ENCODE assay signal across 1 cellular context in the genomic region with DNA sequence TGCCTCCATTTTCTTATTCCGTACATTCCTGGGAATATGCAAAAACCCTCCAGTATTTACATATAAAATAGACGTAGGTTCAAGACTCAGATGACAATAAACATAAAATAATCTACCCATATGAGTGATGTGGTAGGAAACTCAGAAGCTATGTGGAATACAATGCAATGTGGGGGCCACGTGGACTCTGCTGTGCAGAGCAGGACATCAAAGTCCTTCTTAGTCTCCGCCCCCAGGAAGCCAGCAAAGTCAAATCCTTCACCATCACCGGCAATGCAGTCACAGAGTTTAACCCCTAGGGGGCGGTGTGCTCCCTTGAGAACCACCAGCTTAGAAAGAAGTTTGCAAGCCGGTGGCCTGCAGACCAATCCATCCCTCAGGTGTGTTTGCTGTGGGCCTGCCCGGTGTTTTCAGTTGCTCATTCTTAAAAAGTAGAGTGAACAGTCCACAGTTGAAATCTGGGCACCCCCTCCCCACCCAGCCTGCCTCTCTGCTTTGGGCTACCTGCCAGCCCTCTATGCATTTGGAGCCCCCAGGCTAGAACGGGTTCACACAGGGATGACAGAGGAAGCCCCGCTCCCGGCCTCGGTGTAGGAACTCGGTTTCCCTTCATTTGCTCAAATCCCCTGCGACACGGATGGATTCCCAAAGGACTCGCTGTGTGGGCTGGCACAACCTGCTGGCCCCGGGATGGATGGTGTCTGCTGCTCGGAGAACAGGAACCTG.
TF ChIP-seq lines count a peak whose summit lies in the region.

No MANE protein-coding gene starts in this region.

TF ChIP-seq in HepG2, 621 proteins besides CTCF, POLR2A, EP300 and RAD21 (continued from another document and continues in another):
- TF ChIP-seq, protein P1, sequence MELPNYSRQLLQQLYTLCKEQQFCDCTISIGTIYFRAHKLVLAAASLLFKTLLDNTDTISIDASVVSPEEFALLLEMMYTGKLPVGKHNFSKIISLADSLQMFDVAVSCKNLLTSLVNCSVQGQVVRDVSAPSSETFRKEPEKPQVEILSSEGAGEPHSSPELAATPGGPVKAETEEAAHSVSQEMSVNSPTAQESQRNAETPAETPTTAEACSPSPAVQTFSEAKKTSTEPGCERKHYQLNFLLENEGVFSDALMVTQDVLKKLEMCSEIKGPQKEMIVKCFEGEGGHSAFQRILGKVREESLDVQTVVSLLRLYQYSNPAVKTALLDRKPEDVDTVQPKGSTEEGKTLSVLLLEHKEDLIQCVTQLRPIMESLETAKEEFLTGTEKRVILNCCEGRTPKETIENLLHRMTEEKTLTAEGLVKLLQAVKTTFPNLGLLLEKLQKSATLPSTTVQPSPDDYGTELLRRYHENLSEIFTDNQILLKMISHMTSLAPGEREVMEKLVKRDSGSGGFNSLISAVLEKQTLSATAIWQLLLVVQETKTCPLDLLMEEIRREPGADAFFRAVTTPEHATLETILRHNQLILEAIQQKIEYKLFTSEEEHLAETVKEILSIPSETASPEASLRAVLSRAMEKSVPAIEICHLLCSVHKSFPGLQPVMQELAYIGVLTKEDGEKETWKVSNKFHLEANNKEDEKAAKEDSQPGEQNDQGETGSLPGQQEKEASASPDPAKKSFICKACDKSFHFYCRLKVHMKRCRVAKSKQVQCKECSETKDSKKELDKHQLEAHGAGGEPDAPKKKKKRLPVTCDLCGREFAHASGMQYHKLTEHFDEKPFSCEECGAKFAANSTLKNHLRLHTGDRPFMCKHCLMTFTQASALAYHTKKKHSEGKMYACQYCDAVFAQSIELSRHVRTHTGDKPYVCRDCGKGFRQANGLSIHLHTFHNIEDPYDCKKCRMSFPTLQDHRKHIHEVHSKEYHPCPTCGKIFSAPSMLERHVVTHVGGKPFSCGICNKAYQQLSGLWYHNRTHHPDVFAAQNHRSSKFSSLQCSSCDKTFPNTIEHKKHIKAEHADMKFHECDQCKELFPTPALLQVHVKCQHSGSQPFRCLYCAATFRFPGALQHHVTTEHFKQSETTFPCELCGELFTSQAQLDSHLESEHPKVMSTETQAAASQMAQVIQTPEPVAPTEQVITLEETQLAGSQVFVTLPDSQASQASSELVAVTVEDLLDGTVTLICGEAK (IDR thresholded peaks at IDR 0.05): no peak
- TF ChIP-seq, protein P1 (CRISPR knock-in tag; IDR thresholded peaks at IDR 0.05): no peak; the same call in 1 of the 2 replicates
- peak; percentile 70; the same call in 1 of the 2 replicates for TF ChIP-seq RNF2 (conservative IDR thresholded peaks at IDR 0.05; ENCODE audit: low read depth)
- TF ChIP-seq ATM (IDR thresholded peaks at IDR 0.05; ENCODE audit: borderline replicate concordance): no peak
- TF ChIP-seq JUN (CRISPR knock-in tag; IDR thresholded peaks at IDR 0.05): no peak
- TF ChIP-seq, protein P2, sequence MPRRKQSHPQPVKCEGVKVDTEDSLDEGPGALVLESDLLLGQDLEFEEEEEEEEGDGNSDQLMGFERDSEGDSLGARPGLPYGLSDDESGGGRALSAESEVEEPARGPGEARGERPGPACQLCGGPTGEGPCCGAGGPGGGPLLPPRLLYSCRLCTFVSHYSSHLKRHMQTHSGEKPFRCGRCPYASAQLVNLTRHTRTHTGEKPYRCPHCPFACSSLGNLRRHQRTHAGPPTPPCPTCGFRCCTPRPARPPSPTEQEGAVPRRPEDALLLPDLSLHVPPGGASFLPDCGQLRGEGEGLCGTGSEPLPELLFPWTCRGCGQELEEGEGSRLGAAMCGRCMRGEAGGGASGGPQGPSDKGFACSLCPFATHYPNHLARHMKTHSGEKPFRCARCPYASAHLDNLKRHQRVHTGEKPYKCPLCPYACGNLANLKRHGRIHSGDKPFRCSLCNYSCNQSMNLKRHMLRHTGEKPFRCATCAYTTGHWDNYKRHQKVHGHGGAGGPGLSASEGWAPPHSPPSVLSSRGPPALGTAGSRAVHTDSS (CRISPR knock-in tag; conservative IDR thresholded peaks at IDR 0.05): no peak
- TF ChIP-seq, protein P3, sequence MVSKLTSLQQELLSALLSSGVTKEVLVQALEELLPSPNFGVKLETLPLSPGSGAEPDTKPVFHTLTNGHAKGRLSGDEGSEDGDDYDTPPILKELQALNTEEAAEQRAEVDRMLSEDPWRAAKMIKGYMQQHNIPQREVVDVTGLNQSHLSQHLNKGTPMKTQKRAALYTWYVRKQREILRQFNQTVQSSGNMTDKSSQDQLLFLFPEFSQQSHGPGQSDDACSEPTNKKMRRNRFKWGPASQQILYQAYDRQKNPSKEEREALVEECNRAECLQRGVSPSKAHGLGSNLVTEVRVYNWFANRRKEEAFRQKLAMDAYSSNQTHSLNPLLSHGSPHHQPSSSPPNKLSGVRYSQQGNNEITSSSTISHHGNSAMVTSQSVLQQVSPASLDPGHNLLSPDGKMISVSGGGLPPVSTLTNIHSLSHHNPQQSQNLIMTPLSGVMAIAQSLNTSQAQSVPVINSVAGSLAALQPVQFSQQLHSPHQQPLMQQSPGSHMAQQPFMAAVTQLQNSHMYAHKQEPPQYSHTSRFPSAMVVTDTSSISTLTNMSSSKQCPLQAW (CRISPR knock-in tag; IDR thresholded peaks at IDR 0.05): peak; percentile 20; the same call in 1 of the 2 replicates
- no peak for TF ChIP-seq HNRNPLL (IDR thresholded peaks at IDR 0.05; ENCODE audit: low read depth, low read length, poor library complexity, severe bottlenecking)
- TF ChIP-seq, protein P4, sequence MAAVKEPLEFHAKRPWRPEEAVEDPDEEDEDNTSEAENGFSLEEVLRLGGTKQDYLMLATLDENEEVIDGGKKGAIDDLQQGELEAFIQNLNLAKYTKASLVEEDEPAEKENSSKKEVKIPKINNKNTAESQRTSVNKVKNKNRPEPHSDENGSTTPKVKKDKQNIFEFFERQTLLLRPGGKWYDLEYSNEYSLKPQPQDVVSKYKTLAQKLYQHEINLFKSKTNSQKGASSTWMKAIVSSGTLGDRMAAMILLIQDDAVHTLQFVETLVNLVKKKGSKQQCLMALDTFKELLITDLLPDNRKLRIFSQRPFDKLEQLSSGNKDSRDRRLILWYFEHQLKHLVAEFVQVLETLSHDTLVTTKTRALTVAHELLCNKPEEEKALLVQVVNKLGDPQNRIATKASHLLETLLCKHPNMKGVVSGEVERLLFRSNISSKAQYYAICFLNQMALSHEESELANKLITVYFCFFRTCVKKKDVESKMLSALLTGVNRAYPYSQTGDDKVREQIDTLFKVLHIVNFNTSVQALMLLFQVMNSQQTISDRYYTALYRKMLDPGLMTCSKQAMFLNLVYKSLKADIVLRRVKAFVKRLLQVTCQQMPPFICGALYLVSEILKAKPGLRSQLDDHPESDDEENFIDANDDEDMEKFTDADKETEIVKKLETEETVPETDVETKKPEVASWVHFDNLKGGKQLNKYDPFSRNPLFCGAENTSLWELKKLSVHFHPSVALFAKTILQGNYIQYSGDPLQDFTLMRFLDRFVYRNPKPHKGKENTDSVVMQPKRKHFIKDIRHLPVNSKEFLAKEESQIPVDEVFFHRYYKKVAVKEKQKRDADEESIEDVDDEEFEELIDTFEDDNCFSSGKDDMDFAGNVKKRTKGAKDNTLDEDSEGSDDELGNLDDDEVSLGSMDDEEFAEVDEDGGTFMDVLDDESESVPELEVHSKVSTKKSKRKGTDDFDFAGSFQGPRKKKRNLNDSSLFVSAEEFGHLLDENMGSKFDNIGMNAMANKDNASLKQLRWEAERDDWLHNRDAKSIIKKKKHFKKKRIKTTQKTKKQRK (IDR thresholded peaks at IDR 0.05; ENCODE audit: low read length): no peak
- TF ChIP-seq SIX4 (CRISPR knock-in tag; IDR thresholded peaks at IDR 0.05): peak; percentile 32; the same call in 1 of the 2 replicates
- TF ChIP-seq ZNF530 (CRISPR knock-in tag; IDR thresholded peaks at IDR 0.05; ENCODE audit: low read depth): no peak
- TF ChIP-seq GTF2F1 (IDR thresholded peaks at IDR 0.05; ENCODE audit: low read length): no peak
- TF ChIP-seq, protein P5, sequence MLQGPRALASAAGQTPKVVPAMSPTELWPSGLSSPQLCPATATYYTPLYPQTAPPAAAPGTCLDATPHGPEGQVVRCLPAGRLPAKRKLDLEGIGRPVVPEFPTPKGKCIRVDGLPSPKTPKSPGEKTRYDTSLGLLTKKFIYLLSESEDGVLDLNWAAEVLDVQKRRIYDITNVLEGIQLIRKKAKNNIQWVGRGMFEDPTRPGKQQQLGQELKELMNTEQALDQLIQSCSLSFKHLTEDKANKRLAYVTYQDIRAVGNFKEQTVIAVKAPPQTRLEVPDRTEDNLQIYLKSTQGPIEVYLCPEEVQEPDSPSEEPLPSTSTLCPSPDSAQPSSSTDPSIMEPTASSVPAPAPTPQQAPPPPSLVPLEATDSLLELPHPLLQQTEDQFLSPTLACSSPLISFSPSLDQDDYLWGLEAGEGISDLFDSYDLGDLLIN (CRISPR knock-in tag; IDR thresholded peaks at IDR 0.05; ENCODE audit: borderline replicate concordance): 0 out of 2 replicates have a peak, but pooled peaks have one; percentile 36
- TF ChIP-seq ZNF614 (CRISPR knock-in tag; IDR thresholded peaks at IDR 0.05; ENCODE audit: borderline replicate concordance): peak; percentile 74; the same call in 1 of the 2 replicates
- peak; percentile 93 for TF ChIP-seq SMC3 (IDR thresholded peaks at IDR 0.05; ENCODE audit: low read length)
- no peak for TF ChIP-seq CC2D1A (CRISPR knock-in tag; IDR thresholded peaks at IDR 0.05)
- peak; percentile 69; the same call in 1 of the 2 replicates for TF ChIP-seq YEATS2 (CRISPR knock-in tag; IDR thresholded peaks at IDR 0.05; ENCODE audit: borderline replicate concordance)
- TF ChIP-seq SKI (IDR thresholded peaks at IDR 0.05; ENCODE audit: partially characterized antibody): no peak
- TF ChIP-seq ZNF589 (CRISPR knock-in tag; conservative IDR thresholded peaks at IDR 0.05): no peak
- TF ChIP-seq, protein P6, sequence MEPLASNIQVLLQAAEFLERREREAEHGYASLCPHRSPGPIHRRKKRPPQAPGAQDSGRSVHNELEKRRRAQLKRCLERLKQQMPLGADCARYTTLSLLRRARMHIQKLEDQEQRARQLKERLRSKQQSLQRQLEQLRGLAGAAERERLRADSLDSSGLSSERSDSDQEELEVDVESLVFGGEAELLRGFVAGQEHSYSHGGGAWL (CRISPR knock-in tag; IDR thresholded peaks at IDR 0.05): peak; percentile 91
- no peak for TF ChIP-seq DNMT1 (CRISPR knock-in tag; IDR thresholded peaks at IDR 0.05)
- 0 out of 2 replicates have a peak, but pooled peaks have one; percentile 35 for TF ChIP-seq SIN3B (IDR thresholded peaks at IDR 0.05; ENCODE audit: low read length)
- TF ChIP-seq ZNF432 (CRISPR knock-in tag; IDR thresholded peaks at IDR 0.05; ENCODE audit: borderline replicate concordance): no peak
- peak; percentile 44 for TF ChIP-seq RAD51 (IDR thresholded peaks at IDR 0.05; ENCODE audit: borderline replicate concordance)
- TF ChIP-seq EZH2 (conservative IDR thresholded peaks at IDR 0.05; ENCODE audit: low read depth, low read length): no peak
- no peak for TF ChIP-seq TCF12 (IDR thresholded peaks at IDR 0.05)
- no peak for TF ChIP-seq TCF12 (CRISPR knock-in tag; IDR thresholded peaks at IDR 0.05)
- 0 out of 2 replicates have a peak, but pooled peaks have one; percentile 5 for TF ChIP-seq ZKSCAN1 (IDR thresholded peaks at IDR 0.05; ENCODE audit: low read length)
- no peak for TF ChIP-seq NCOA5 (CRISPR knock-in tag; IDR thresholded peaks at IDR 0.05)
- no peak for TF ChIP-seq ARNT (IDR thresholded peaks at IDR 0.05)
- TF ChIP-seq, protein P7, sequence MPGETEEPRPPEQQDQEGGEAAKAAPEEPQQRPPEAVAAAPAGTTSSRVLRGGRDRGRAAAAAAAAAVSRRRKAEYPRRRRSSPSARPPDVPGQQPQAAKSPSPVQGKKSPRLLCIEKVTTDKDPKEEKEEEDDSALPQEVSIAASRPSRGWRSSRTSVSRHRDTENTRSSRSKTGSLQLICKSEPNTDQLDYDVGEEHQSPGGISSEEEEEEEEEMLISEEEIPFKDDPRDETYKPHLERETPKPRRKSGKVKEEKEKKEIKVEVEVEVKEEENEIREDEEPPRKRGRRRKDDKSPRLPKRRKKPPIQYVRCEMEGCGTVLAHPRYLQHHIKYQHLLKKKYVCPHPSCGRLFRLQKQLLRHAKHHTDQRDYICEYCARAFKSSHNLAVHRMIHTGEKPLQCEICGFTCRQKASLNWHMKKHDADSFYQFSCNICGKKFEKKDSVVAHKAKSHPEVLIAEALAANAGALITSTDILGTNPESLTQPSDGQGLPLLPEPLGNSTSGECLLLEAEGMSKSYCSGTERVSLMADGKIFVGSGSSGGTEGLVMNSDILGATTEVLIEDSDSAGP (CRISPR knock-in tag; IDR thresholded peaks at IDR 0.05; ENCODE audit: borderline replicate concordance): peak; percentile 70
- TF ChIP-seq, protein P8, sequence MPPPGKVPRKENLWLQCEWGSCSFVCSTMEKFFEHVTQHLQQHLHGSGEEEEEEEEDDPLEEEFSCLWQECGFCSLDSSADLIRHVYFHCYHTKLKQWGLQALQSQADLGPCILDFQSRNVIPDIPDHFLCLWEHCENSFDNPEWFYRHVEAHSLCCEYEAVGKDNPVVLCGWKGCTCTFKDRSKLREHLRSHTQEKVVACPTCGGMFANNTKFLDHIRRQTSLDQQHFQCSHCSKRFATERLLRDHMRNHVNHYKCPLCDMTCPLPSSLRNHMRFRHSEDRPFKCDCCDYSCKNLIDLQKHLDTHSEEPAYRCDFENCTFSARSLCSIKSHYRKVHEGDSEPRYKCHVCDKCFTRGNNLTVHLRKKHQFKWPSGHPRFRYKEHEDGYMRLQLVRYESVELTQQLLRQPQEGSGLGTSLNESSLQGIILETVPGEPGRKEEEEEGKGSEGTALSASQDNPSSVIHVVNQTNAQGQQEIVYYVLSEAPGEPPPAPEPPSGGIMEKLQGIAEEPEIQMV (CRISPR knock-in tag; IDR thresholded peaks at IDR 0.05; ENCODE audit: low read depth): peak; percentile 28; the same call in 1 of the 2 replicates
- TF ChIP-seq ZNF790 (CRISPR knock-in tag; IDR thresholded peaks at IDR 0.05; ENCODE audit: borderline replicate concordance): no peak
- 0 out of 2 replicates have a peak, but pooled peaks have one; percentile 40 for TF ChIP-seq TBX2 (CRISPR knock-in tag; IDR thresholded peaks at IDR 0.05; ENCODE audit: borderline replicate concordance)
